Comparison of ENCODE assay signal across 17 cellular contexts in genomic region chr6:158544428-158544827, GRCh38.
"Had no signal": no experiment of that assay in that cellular context is flagged by ENCODE, and none has a peak within 500 bp of the region (broad histone marks: within the 10 kb centered on the region; RNA-seq: fewer than 3 reads in every experiment).

No MANE protein-coding gene starts in this region.

- H3K4me3 ChIP-seq: body of pancreas, cardiac muscle cell, lower lobe of right lung, tibial artery had no signal

- H3K36me3 ChIP-seq: cardiac muscle cell, lower lobe of right lung, tibial artery had no signal

- H3K27me3 ChIP-seq: body of pancreas, cardiac muscle cell had no signal

- DNase-seq: activated CD4-positive, alpha-beta T cell treated with anti-CD3 and anti-CD28 coated beads, Interleukin-2, amount 50 U/mL, for 48 hours; activated gamma-delta T cell; activated naive CD4-positive, alpha-beta T cell treated with anti-CD3 and anti-CD28 coated beads, Interleukin-2, amount 50 U/mL, for 16 hours; activated T-cell treated with anti-CD3 and anti-CD28 coated beads, Interleukin-2, amount 50 U/mL, for 72 hours; anterior cingulate cortex; body of pancreas; foreskin fibroblast; lower lobe of right lung; mesendoderm; naive B cell; retina; stimulated activated CD4-positive, alpha-beta T cell treated with anti-CD3 and anti-CD28 coated beads, Interleukin-4, amount 100 ng/mL, for 4 hours; stimulated activated naive CD8-positive, alpha-beta T cell treated with anti-CD3 and anti-CD28 coated beads, Interleukin-15, Interleukin-2, amounts not matched to agents 100 U/mL and 50 U/mL, for 24 hours; T-helper 9 cell had no signal

- H3K27ac ChIP-seq: body of pancreas, cardiac muscle cell, lower lobe of right lung, tibial artery had no signal

- H3K4me1 ChIP-seq: body of pancreas, lower lobe of right lung, tibial artery had no signal

- H3K9me3 ChIP-seq: body of pancreas, lower lobe of right lung, tibial artery had no signal

- ATAC-seq: activated T-cell treated with anti-CD3 and anti-CD28 coated beads, Interleukin-2, amount 50 U/mL, for 72 hours; body of pancreas; left lobe of liver; lower lobe of right lung; stimulated activated naive CD8-positive, alpha-beta T cell treated with anti-CD3 and anti-CD28 coated beads, Interleukin-15, Interleukin-2, amounts not matched to agents 100 U/mL and 50 U/mL, for 24 hours had no signal
